Comparison of ENCODE assay signal across 22 cellular contexts in the genomic region with DNA sequence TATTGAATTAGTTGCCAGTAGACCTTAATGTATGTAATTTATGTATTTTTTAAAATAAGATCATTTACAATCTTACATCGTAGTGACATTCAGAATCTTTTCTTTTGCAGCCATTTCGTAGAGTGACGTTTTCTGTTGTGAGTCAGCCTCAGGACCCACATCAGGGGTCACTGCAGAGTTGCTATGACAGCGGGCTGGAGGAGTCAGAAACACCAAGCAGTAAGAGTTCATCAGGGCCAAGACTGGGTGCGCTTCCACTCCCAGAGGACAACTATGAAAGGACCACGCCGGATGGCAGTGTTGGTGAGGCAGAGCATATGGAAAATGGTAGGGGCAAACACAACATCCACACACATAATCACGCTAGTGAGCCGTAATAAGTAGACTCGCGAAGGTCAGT.
DNase-seq lines count a peak whose midpoint lies in the region; ATAC-seq and TF ChIP-seq lines count a peak whose summit lies in the region.
"Had no signal": no experiment of that assay in that cellular context is flagged by ENCODE, and none has a peak within 500 bp of the region (broad histone marks: within the 10 kb centered on the region; RNA-seq: fewer than 3 reads in every experiment).

No MANE protein-coding gene starts in this region.

- no peak overlapping the region for H3K27ac ChIP-seq in endodermal cell (ENCODE audit: low read depth, low read length)
- H3K27ac ChIP-seq: C4-2B had no signal

- H3K4me1 ChIP-seq in endodermal cell (ENCODE audit: control insufficient read depth, insufficient read depth, low read length): no peaks in the 10 kb centered on the region

- no peak overlapping the region for H3K4me3 Mint-ChIP-seq in endodermal cell

- H3K27ac Mint-ChIP-seq in endodermal cell: no peak overlapping the region

- peaks cover 4% of the 10 kb centered on the region for H3K36me3 ChIP-seq in endodermal cell (ENCODE audit: control insufficient read depth, insufficient read depth, low read length)

- WGBS in endodermal cell (ENCODE audit: insufficient coverage in 1 of 2, insufficient read length in 1 of 2), 2 experiments: 85% methylated on average over 9 of the region's 11 CpGs; no CpG with 5 or more reads in 1 of the 2 experiments

- no peak for ATAC-seq in HG03039 (IDR thresholded peaks at IDR 0.05; ENCODE audit: unreplicated experiment)
- ATAC-seq: SK-N-SH treated with all-trans-retinoic acid at 6 μM for 48 hours had no signal

- TF ChIP-seq CTCF in endodermal cell (conservative IDR thresholded peaks at IDR 0.05): peak; percentile 15

- H3K36me3 Mint-ChIP-seq in endodermal cell (ENCODE audit: low read depth): peaks cover 7% of the 10 kb centered on the region

- H3K4me3 ChIP-seq in endodermal cell (ENCODE audit: low read length): no peak overlapping the region

- H3K27me3 Mint-ChIP-seq in endodermal cell (ENCODE audit: insufficient read depth): no peaks in the 10 kb centered on the region

- no peak overlapping the region for H3K9ac ChIP-seq in endodermal cell (ENCODE audit: extremely low read depth, low read length, poor library complexity, severe bottlenecking)

- H3K4me1 Mint-ChIP-seq in endodermal cell: peaks cover 18% of the 10 kb centered on the region

- no peaks in the 10 kb centered on the region for H3K9me3 ChIP-seq in endodermal cell (ENCODE audit: control insufficient read depth, low read length)

- no peaks in the 10 kb centered on the region for H3K9me3 Mint-ChIP-seq in endodermal cell

- H3K27me3 ChIP-seq in endodermal cell (ENCODE audit: control insufficient read depth, insufficient read depth, low read length, poor library complexity, severe bottlenecking): no peaks in the 10 kb centered on the region

- DNase-seq in M059J (ENCODE audit: low read depth) (peak; percentile 6), endodermal cell (peak; percentile 63), islet precursor cell (peak; percentile 69), retina (peak; percentile 50), NCI-H1417 treated with DMSO at 0.1 percent for 48 hours (lab: John Stamatoyannopoulos, UW) (no peak)
- DNase-seq in stimulated activated CD4-positive, alpha-beta T cell treated with anti-CD3 and anti-CD28 coated beads, Interleukin-2, amount 100 ng/mL, for 24 hours: no peak
- DNase-seq: ACHN, AML-193, DND-41, GDM1, HCEC 1CT, Kasumi-1, MM.1S, NCI-H1092, NCI-H146, NCI-H2081, NCI-H446 treated with DMSO at 0.1 percent for 48 hours, NCI-H69, SHP77 had no signal

Comparison
In these comparisons a context has a peak if more than half of its experiments do, and no peak if none do; other contexts are left out.
1. DNase-seq: peak in M059J (single experiment), endodermal cell (single experiment), islet precursor cell (single experiment) and retina (single experiment); none in stimulated activated CD4-positive, alpha-beta T cell treated with anti-CD3 and anti-CD28 coated beads, Interleukin-2, amount 100 ng/mL, for 24 hours (0 of 2) and NCI-H1417 treated with DMSO at 0.1 percent for 48 hours (single experiment).